In the genomic region with DNA sequence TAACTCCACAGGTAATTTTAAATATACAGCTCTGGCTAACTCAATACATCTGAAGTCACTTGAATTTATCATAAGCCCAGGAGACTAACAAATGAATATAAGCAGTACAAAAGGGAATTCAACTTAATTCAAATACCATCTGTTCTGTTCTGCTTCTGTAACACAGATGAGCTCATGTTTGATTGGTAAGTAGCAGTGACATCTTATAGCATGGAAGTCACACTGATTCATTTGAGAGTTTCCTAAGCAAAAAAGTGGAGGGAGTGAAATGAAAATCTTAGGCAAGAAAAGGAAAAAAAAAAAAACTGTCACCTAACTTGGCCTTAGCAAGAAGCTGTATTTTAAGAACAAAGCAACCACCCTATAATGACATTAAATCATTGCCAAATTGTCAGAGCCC, we compare ENCODE assay signal across 20 cellular contexts.
"Had no signal": no experiment of that assay in that cellular context is flagged by ENCODE, and none has a peak within 500 bp of the region (broad histone marks: within the 10 kb centered on the region; RNA-seq: fewer than 3 reads in every experiment).

No MANE protein-coding gene starts in this region.

- H3K36me3 ChIP-seq: colonic mucosa, right lobe of liver, upper lobe of right lung had no signal

- H3K9me3 ChIP-seq: colonic mucosa, mucosa of descending colon, right lobe of liver, upper lobe of right lung had no signal

- DNase-seq: activated CD4-positive, alpha-beta T cell treated with anti-CD3 and anti-CD28 coated beads, Interleukin-2, amount 50 U/mL, for 48 hours; activated CD4-positive, CD25-positive, alpha-beta regulatory T cell treated with anti-CD3 and anti-CD28 coated beads, Interleukin-2, amount 50 U/mL, for 72 hours; activated CD8-positive, alpha-beta memory T cell treated with anti-CD3 and anti-CD28 coated beads, Interleukin-2, amount 10 ng/mL, durations not matched to agents 7 days and 5 days; activated effector memory CD4-positive, alpha-beta T cell treated with anti-CD3 and anti-CD28 coated beads, Interleukin-2, amount 50 U/mL, for 16 hours; activated T-cell treated with anti-CD3 and anti-CD28 coated beads, Interleukin-2, amount 50 U/mL, for 24 hours; aorta; colonic mucosa; effector CD8-positive, alpha-beta T cell; left cardiac atrium; mucosa of descending colon; naive thymus-derived CD8-positive, alpha-beta T cell; psoas muscle; right lobe of liver; stimulated activated CD4-positive, alpha-beta T cell treated with anti-CD3 and anti-CD28 coated beads, Interleukin-2, amount 100 ng/mL, for 24 hours; stimulated activated naive B cell treated with anti-CD40 and anti-IgM and Interleukin-4, amounts not matched to agents 10 μg/mL and 1 μg/mL and 100 μg/mL, for 72 hours; substantia nigra; SW 1271; upper lobe of right lung had no signal

- H3K27ac Mint-ChIP-seq: activated CD8-positive, alpha-beta memory T cell treated with anti-CD3 and anti-CD28 coated beads, Interleukin-2, amount 10 ng/mL, durations not matched to agents 7 days and 5 days; activated naive CD8-positive, alpha-beta T cell; activated T-cell treated with anti-CD3 and anti-CD28 coated beads, Interleukin-2, amount 50 U/mL, for 24 hours; naive thymus-derived CD8-positive, alpha-beta T cell; stimulated activated naive B cell treated with anti-CD40 and anti-IgM and Interleukin-4, amounts not matched to agents 10 μg/mL and 1 μg/mL and 100 μg/mL, for 72 hours; T-helper 2 cell treated with Interferon-gamma antibody and Interleukin-4, amounts not matched to agents 5 μg/mL and 100 μg/mL, for 36 hours had no signal

- H3K27me3 ChIP-seq: colonic mucosa, right lobe of liver, upper lobe of right lung had no signal

- H3K27me3 Mint-ChIP-seq: activated CD8-positive, alpha-beta memory T cell treated with anti-CD3 and anti-CD28 coated beads, Interleukin-2, amount 10 ng/mL, durations not matched to agents 7 days and 5 days; activated naive CD8-positive, alpha-beta T cell; activated T-cell treated with anti-CD3 and anti-CD28 coated beads, Interleukin-2, amount 50 U/mL, for 24 hours; naive thymus-derived CD8-positive, alpha-beta T cell; stimulated activated naive B cell treated with anti-CD40 and anti-IgM and Interleukin-4, amounts not matched to agents 10 μg/mL and 1 μg/mL and 100 μg/mL, for 72 hours had no signal

- H3K4me1 Mint-ChIP-seq: activated CD8-positive, alpha-beta memory T cell treated with anti-CD3 and anti-CD28 coated beads, Interleukin-2, amount 10 ng/mL, durations not matched to agents 7 days and 5 days had no signal

- H3K4me3 Mint-ChIP-seq: activated CD8-positive, alpha-beta memory T cell treated with anti-CD3 and anti-CD28 coated beads, Interleukin-2, amount 10 ng/mL, durations not matched to agents 7 days and 5 days; activated naive CD8-positive, alpha-beta T cell; activated T-cell treated with anti-CD3 and anti-CD28 coated beads, Interleukin-2, amount 50 U/mL, for 24 hours; stimulated activated naive B cell treated with anti-CD40 and anti-IgM and Interleukin-4, amounts not matched to agents 10 μg/mL and 1 μg/mL and 100 μg/mL, for 72 hours; T-helper 2 cell treated with Interferon-gamma antibody and Interleukin-4, amounts not matched to agents 5 μg/mL and 100 μg/mL, for 36 hours had no signal

- ATAC-seq: activated CD8-positive, alpha-beta memory T cell treated with anti-CD3 and anti-CD28 coated beads, Interleukin-2, amount 10 ng/mL, durations not matched to agents 7 days and 5 days; left cardiac atrium; mucosa of descending colon; naive thymus-derived CD8-positive, alpha-beta T cell; psoas muscle; right lobe of liver; stimulated activated naive B cell treated with anti-CD40 and anti-IgM and Interleukin-4, amounts not matched to agents 10 μg/mL and 1 μg/mL and 100 μg/mL, for 72 hours; upper lobe of right lung had no signal

- H3K27ac ChIP-seq: colonic mucosa, psoas muscle, upper lobe of right lung had no signal

- H3K4me3 ChIP-seq: colonic mucosa, mucosa of descending colon, psoas muscle, right lobe of liver, upper lobe of right lung had no signal
